ENCODE assay signal across 8 cellular contexts in genomic region chr6:158853072-158853871, GRCh38. TPM values are rescaled to one million over a fixed set of nuclear protein-coding genes. Genes with fewer than 3 reads are reported as not detected.
DNase-seq lines count a peak whose midpoint lies in the region; ATAC-seq and TF ChIP-seq lines count a peak whose summit lies in the region.

No MANE protein-coding gene starts in this region.

- no peaks in the 10 kb centered on the region for H3K27me3 ChIP-seq in ascending aorta

- no peaks in the 10 kb centered on the region for H3K27me3 Mint-ChIP-seq in T-cell

- no peaks in the 10 kb centered on the region for H3K36me3 Mint-ChIP-seq in T-cell

- no peak for TF ChIP-seq CTCF in ascending aorta (IDR thresholded peaks at IDR 0.05)

- ATAC-seq in GM21390 (IDR thresholded peaks at IDR 0.05; ENCODE audit: unreplicated experiment) (peak; percentile 96), T-cell (replicated peaks in 1 of 4) (peak; percentile 78 to 85 (median 80))

- H3K4me1 ChIP-seq in ascending aorta = no peaks in the 10 kb centered on the region

- no peaks in the 10 kb centered on the region for H3K9me3 Mint-ChIP-seq in T-cell

- peak; percentile 65 for DNase-seq in DMS153 (lab: John Stamatoyannopoulos, UW)
- DNase-seq in HS-27A (ENCODE audit: low read depth) = peak; percentile 97
- peak; percentile 70 to 90 (median 84) for DNase-seq in T-cell
- DNase-seq in ascending aorta (ENCODE audit: low spot score in 2 of 2) = peak; percentile 27 to 76
- peak; percentile 90 for DNase-seq in iPS-NIHi7 (ENCODE audit: extremely low spot score)
- peak; percentile 83 for DNase-seq in stimulated activated CD4-positive, alpha-beta T cell treated with anti-CD3 and anti-CD28 coated beads, Interleukin-4, amount 100 ng/mL, for 1 hour
- no peak for DNase-seq in NCI-H524 treated with DMSO at 0.1 percent for 48 hours (lab: John Stamatoyannopoulos, UW)

- H3K9me3 ChIP-seq in ascending aorta = no peaks in the 10 kb centered on the region

- no peak overlapping the region for H3K27ac ChIP-seq in ascending aorta

- CTCF ChIA-PET in T-cell (lab: Charles Lee) = interaction anchor here (0.6 to 2.6 kb wide), 6 partner anchors 10 to 60 kb away, joined by 3 to 20 read pairs (median 4); no protein-coding TSS in a partner anchor

- H3K27ac Mint-ChIP-seq in T-cell = no peak overlapping the region

- peaks cover 35 to 52% (median 49%) of the 10 kb centered on the region in 3 donors for H3K4me1 Mint-ChIP-seq in T-cell

- H3K4me3 ChIP-seq in ascending aorta = no peak overlapping the region

- H3K4me3 Mint-ChIP-seq in T-cell = no peak overlapping the region

- intact Hi-C loops in ascending aorta (cut with DNase I) = no loop called here

- POLR2A ChIA-PET in T-cell (lab: Charles Lee) = interaction anchor here (0.5 to 5.6 kb wide), 14 partner anchors 9 to 204 kb away, joined by 3 to 148 read pairs (median 4); partner anchors contain the start of genes EZR (in 1 of the 2) and SYTL3 (in 1 of the 2)

- no peaks in the 10 kb centered on the region for H3K36me3 ChIP-seq in ascending aorta

RNA-seq across cellular contexts. Expression of gene EZR, which starts 34.1 kb away (rescaled TPM):
- 100 to 1,000 TPM; 176 to 286 (median 272) TPM for total RNA-seq in T-cell
- total RNA-seq in ascending aorta = 49.7 TPM
